In genomic region chr19:34278783-34279182, GRCh38 we compare ENCODE assay signal across 1 cellular context.
TF ChIP-seq lines count a peak whose summit lies in the region.

No MANE protein-coding gene starts in this region.

TF ChIP-seq in IMR-90, 13 proteins besides CTCF, POLR2A, EP300 and RAD21:
- TF ChIP-seq, protein P1, sequence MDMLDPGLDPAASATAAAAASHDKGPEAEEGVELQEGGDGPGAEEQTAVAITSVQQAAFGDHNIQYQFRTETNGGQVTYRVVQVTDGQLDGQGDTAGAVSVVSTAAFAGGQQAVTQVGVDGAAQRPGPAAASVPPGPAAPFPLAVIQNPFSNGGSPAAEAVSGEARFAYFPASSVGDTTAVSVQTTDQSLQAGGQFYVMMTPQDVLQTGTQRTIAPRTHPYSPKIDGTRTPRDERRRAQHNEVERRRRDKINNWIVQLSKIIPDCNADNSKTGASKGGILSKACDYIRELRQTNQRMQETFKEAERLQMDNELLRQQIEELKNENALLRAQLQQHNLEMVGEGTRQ (IDR thresholded peaks at IDR 0.05; ENCODE audit: low read depth, low read length): no peak
- TF ChIP-seq MXI1 (IDR thresholded peaks at IDR 0.05; ENCODE audit: borderline replicate concordance, low read depth, low read length) (no peak), CHD1 (IDR thresholded peaks at IDR 0.05; ENCODE audit: low read depth, low read length) (no peak), FOS (IDR thresholded peaks at IDR 0.05; ENCODE audit: low read depth, low read length) (no peak), CEBPB (IDR thresholded peaks at IDR 0.05; ENCODE audit: low read depth, low read length) (no peak), MAFK (IDR thresholded peaks at IDR 0.05; ENCODE audit: low read depth, low read length) (no peak), BHLHE40 (IDR thresholded peaks at IDR 0.05; ENCODE audit: low read depth, low read length) (no peak), RCOR1 (IDR thresholded peaks at IDR 0.05; ENCODE audit: insufficient replicate concordance, low read length) (no peak), RFX5 (IDR thresholded peaks at IDR 0.05; ENCODE audit: low read depth, low read length) (no peak), NFE2L2 (IDR thresholded peaks at IDR 0.05; ENCODE audit: low read depth, low read length) (no peak), MAZ (IDR thresholded peaks at IDR 0.05; ENCODE audit: borderline replicate concordance, low read depth, low read length) (no peak), SMC3 (IDR thresholded peaks at IDR 0.05; ENCODE audit: low read depth, low read length) (no peak), ELK1 (IDR thresholded peaks at IDR 0.05; ENCODE audit: borderline replicate concordance, low read depth, low read length) (no peak)
TF ChIP-seq in IMR-90: peak in this region for 0.
